ENCODE assay signal across 16 cellular contexts in the genomic region with DNA sequence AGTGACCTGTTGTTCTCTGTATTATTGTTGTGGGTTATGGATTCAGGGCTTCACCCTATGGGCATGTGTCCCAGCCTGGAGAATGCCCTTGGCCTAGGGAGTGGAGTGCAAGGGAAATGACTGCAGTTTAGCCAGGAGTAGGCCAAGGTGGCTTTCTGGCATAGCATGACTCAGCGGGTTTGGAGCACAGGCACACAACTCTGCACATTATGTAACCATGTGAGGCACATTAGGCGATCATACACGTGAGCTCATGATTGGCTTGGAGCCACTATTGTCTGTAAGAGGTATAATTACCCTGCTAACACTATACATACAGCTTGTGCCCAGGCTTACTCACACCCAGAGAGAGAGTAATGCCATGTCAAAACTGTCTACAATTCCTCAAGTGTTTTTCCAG. TPM values are rescaled to one million over a fixed set of nuclear protein-coding genes. Genes with fewer than 3 reads are reported as not detected.
DNase-seq lines count a peak whose midpoint lies in the region; ATAC-seq, FAIRE-seq and TF ChIP-seq lines count a peak whose summit lies in the region.
"Had no signal": no experiment of that assay in that cellular context is flagged by ENCODE, and none has a peak within 500 bp of the region (broad histone marks: within the 10 kb centered on the region; RNA-seq: fewer than 3 reads in every experiment).

No MANE protein-coding gene starts in this region.

- H3K36me3 ChIP-seq in GM23338 (ENCODE audit: insufficient read depth) (no peaks in the 10 kb centered on the region), pancreas (no peaks in the 10 kb centered on the region)
- H3K36me3 ChIP-seq: gastrocnemius medialis had no signal

- H3K9me2 ChIP-seq in GM23338 (ENCODE audit: insufficient read depth): peaks cover 7% of the 10 kb centered on the region; the same call in 1 of the 2 replicates

- H3K4me1 ChIP-seq in GM23338 (ENCODE audit: insufficient read depth) (no peaks in the 10 kb centered on the region), pancreas (no peaks in the 10 kb centered on the region)
- H3K4me1 ChIP-seq: gastrocnemius medialis had no signal

- H3K4me2 ChIP-seq in GM23338: no peak overlapping the region

- no peak overlapping the region for H3K4me3 ChIP-seq in GM23338
- no peak overlapping the region for H3K4me3 ChIP-seq in pancreas
- H3K4me3 ChIP-seq: gastrocnemius medialis had no signal

- H3K4me3 Mint-ChIP-seq in GM23338 (no peak overlapping the region), immature natural killer cell (no peak overlapping the region)
- H3K4me3 Mint-ChIP-seq: activated CD8-positive, alpha-beta T cell treated with anti-CD3 and anti-CD28 coated beads, Interleukin-2, amount 10 ng/mL, durations not matched to agents 7 days and 5 days; activated naive CD4-positive, alpha-beta T cell treated with anti-CD3 and anti-CD28 coated beads, Interleukin-2, amount 50 U/mL, for 24 hours had no signal

- ATAC-seq in GM23338 (no peak), pancreas (peak; percentile 76 to 93 (median 86)), HG03378 (IDR thresholded peaks at IDR 0.05; ENCODE audit: unreplicated experiment) (no peak)
- ATAC-seq: activated CD8-positive, alpha-beta T cell treated with anti-CD3 and anti-CD28 coated beads, Interleukin-2, amount 10 ng/mL, durations not matched to agents 7 days and 5 days had no signal

- H3F3A ChIP-seq in GM23338 (replicated peaks; ENCODE audit: low read depth): no peaks in the 10 kb centered on the region

- H2AFZ ChIP-seq in GM23338: peak overlapping the region; percentile 18; the same call in 1 of the 2 replicates

- intact Hi-C loops in pancreas (cut with DNase I): no loop called here
- intact Hi-C loops in posterior vena cava (cut with DNase I): no loop called here

- 35 to 39% methylated on average over 3 of the region's 3 CpGs for WGBS in pancreas, 2 donors

- no peaks in the 10 kb centered on the region for H3K9me3 ChIP-seq in pancreas
- H3K9me3 ChIP-seq: gastrocnemius medialis had no signal

- no peak for FAIRE-seq in pancreas (lab: Jason Lieb, UNC)

- H3K27ac Mint-ChIP-seq in GM23338 (no peak overlapping the region), immature natural killer cell (no peak overlapping the region)
- H3K27ac Mint-ChIP-seq: activated CD8-positive, alpha-beta T cell treated with anti-CD3 and anti-CD28 coated beads, Interleukin-2, amount 10 ng/mL, durations not matched to agents 7 days and 5 days; activated naive CD4-positive, alpha-beta T cell treated with anti-CD3 and anti-CD28 coated beads, Interleukin-2, amount 50 U/mL, for 24 hours had no signal

- peaks cover 3% of the 10 kb centered on the region; the same call in 1 of the 3 replicates for H3K9me3 Mint-ChIP-seq in GM23338
- H3K9me3 Mint-ChIP-seq in immature natural killer cell: peaks cover 2 to 17% (median 11%) of the 10 kb centered on the region in 6 donors
- H3K9me3 Mint-ChIP-seq: activated naive CD4-positive, alpha-beta T cell treated with anti-CD3 and anti-CD28 coated beads, Interleukin-2, amount 50 U/mL, for 24 hours had no signal

- H3K4me1 Mint-ChIP-seq in GM23338 (no peaks in the 10 kb centered on the region), immature natural killer cell (no peaks in the 10 kb centered on the region)
- H3K4me1 Mint-ChIP-seq: activated naive CD4-positive, alpha-beta T cell treated with anti-CD3 and anti-CD28 coated beads, Interleukin-2, amount 50 U/mL, for 24 hours had no signal

- H3K79me2 ChIP-seq in GM23338 (replicated peaks; ENCODE audit: insufficient read depth): no peaks in the 10 kb centered on the region

- peaks cover 2% of the 10 kb centered on the region for H3K27me3 Mint-ChIP-seq in GM23338 (ENCODE audit: insufficient read depth, low read depth, poor library complexity)
- H3K27me3 Mint-ChIP-seq in immature natural killer cell (ENCODE audit: low read depth in 3 of 3): no peaks in the 10 kb centered on the region
- H3K27me3 Mint-ChIP-seq: activated naive CD4-positive, alpha-beta T cell treated with anti-CD3 and anti-CD28 coated beads, Interleukin-2, amount 50 U/mL, for 24 hours had no signal

- no peak for TF ChIP-seq CTCF in GM23338 (conservative IDR thresholded peaks at IDR 0.05; ENCODE audit: low read depth in 2 of 2)
- no peak for TF ChIP-seq CTCF in pancreas (IDR thresholded peaks at IDR 0.05)

- no peaks in the 10 kb centered on the region for H4K20me1 ChIP-seq in GM23338 (replicated peaks; ENCODE audit: insufficient read depth)

- H3K36me3 Mint-ChIP-seq in GM23338 (ENCODE audit: low read depth) (peaks cover 6% of the 10 kb centered on the region; the same call in 1 of the 3 replicates), immature natural killer cell (no peaks in the 10 kb centered on the region)
- H3K36me3 Mint-ChIP-seq: activated naive CD4-positive, alpha-beta T cell treated with anti-CD3 and anti-CD28 coated beads, Interleukin-2, amount 50 U/mL, for 24 hours had no signal

- no peaks in the 10 kb centered on the region for H3K27me3 ChIP-seq in GM23338 (ENCODE audit: insufficient read depth)
- H3K27me3 ChIP-seq in pancreas: no peaks in the 10 kb centered on the region
- H3K27me3 ChIP-seq: gastrocnemius medialis had no signal

- H3K27ac ChIP-seq in GM23338 (ENCODE audit: low read depth): no peak overlapping the region
- peak overlapping the region; percentile 19 for H3K27ac ChIP-seq in epithelial cell of prostate
- H3K27ac ChIP-seq in pancreas: no peak overlapping the region
- H3K27ac ChIP-seq: gastrocnemius medialis had no signal

- DNase-seq in GM23338 (ENCODE audit: low spot score) (no peak), NCI-H2171 (lab: John Stamatoyannopoulos, UW) (peak; percentile 40), epithelial cell of prostate (ENCODE audit: low read depth, low spot score) (peak; percentile 56), pancreas (peak in 4 of 6 donors; percentile 46 to 65 (median 56)), immature natural killer cell (no peak), posterior vena cava (ENCODE audit: low spot score) (no peak), OCI-M2 (lab: John Stamatoyannopoulos, UW; ENCODE audit: unreplicated experiment) (no peak)
- DNase-seq: activated CD8-positive, alpha-beta T cell treated with anti-CD3 and anti-CD28 coated beads, Interleukin-2, amount 10 ng/mL, durations not matched to agents 7 days and 5 days; gastrocnemius medialis; GOT3; stimulated activated naive CD4-positive, alpha-beta T cell had no signal

TF ChIP-seq in GM23338, 12 proteins besides CTCF, POLR2A, EP300 and RAD21:
- TF ChIP-seq CREB1 (CRISPR knock-in tag; IDR thresholded peaks at IDR 0.05; ENCODE audit: low read depth): no peak
- no peak for TF ChIP-seq JUNB (IDR thresholded peaks at IDR 0.05; ENCODE audit: unreplicated experiment)
- TF ChIP-seq, protein P1, sequence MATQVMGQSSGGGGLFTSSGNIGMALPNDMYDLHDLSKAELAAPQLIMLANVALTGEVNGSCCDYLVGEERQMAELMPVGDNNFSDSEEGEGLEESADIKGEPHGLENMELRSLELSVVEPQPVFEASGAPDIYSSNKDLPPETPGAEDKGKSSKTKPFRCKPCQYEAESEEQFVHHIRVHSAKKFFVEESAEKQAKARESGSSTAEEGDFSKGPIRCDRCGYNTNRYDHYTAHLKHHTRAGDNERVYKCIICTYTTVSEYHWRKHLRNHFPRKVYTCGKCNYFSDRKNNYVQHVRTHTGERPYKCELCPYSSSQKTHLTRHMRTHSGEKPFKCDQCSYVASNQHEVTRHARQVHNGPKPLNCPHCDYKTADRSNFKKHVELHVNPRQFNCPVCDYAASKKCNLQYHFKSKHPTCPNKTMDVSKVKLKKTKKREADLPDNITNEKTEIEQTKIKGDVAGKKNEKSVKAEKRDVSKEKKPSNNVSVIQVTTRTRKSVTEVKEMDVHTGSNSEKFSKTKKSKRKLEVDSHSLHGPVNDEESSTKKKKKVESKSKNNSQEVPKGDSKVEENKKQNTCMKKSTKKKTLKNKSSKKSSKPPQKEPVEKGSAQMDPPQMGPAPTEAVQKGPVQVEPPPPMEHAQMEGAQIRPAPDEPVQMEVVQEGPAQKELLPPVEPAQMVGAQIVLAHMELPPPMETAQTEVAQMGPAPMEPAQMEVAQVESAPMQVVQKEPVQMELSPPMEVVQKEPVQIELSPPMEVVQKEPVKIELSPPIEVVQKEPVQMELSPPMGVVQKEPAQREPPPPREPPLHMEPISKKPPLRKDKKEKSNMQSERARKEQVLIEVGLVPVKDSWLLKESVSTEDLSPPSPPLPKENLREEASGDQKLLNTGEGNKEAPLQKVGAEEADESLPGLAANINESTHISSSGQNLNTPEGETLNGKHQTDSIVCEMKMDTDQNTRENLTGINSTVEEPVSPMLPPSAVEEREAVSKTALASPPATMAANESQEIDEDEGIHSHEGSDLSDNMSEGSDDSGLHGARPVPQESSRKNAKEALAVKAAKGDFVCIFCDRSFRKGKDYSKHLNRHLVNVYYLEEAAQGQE (IDR thresholded peaks at IDR 0.05; ENCODE audit: unreplicated experiment): no peak
- TF ChIP-seq NANOG (IDR thresholded peaks at IDR 0.05; ENCODE audit: borderline replicate concordance): no peak
- TF ChIP-seq ZNF114 (CRISPR knock-in tag; IDR thresholded peaks at IDR 0.05): no peak

RNA-seq across cellular contexts. Expression of a gene that starts 35.1 kb away (rescaled TPM):
- 1.6 and 2.2 TPM in 2 replicates for total RNA-seq in GM23338 (2014; rRNA removed; shearing (Covaris generic))
- 0.70 and 0.76 TPM in 2 replicates for polyA plus RNA-seq in GM23338 (2016; fragmentation: Nextera tagmentation; extraction: Ambion mirVana)
- not detected for total RNA-seq in pancreas
- under 1 TPM in 1 of 2 donors, not detected in 1; 0.02 TPM for polyA plus RNA-seq in pancreas
- not detected for polyA plus RNA-seq in immature natural killer cell
- total RNA-seq in posterior vena cava: not detected
- total RNA-seq: activated CD8-positive, alpha-beta T cell treated with anti-CD3 and anti-CD28 coated beads, Interleukin-2, amount 10 ng/mL, durations not matched to agents 7 days and 5 days; chondrocyte; liver; osteocyte had no signal
- polyA plus RNA-seq: liver had no signal

Comparison
In these comparisons a context has a peak if more than half of its experiments do, and no peak if none do; other contexts are left out.
1. ATAC-seq: peak in pancreas (4 of 4); none in GM23338 (single experiment) and HG03378 (single experiment).
2. DNase-seq: peak in NCI-H2171 (single experiment), epithelial cell of prostate (single experiment) and pancreas (4 of 6); none in GM23338 (single experiment), immature natural killer cell (0 of 3), posterior vena cava (single experiment) and OCI-M2 (single experiment).